In genomic region chr5:150190503-150190973, GRCh38 we compare ENCODE assay signal across 25 cellular contexts. TPM values are rescaled to one million over a fixed set of nuclear protein-coding genes. Genes with fewer than 3 reads are reported as not detected.
DNase-seq lines count a peak whose midpoint lies in the region; ATAC-seq and TF ChIP-seq lines count a peak whose summit lies in the region.
"Had no signal": no experiment of that assay in that cellular context is flagged by ENCODE, and none has a peak within 500 bp of the region (broad histone marks: within the 10 kb centered on the region; RNA-seq: fewer than 3 reads in every experiment).

No MANE protein-coding gene starts in this region.

- no peak for TF ChIP-seq CTCF in endodermal cell (conservative IDR thresholded peaks at IDR 0.05)

- no peak overlapping the region for H3K27ac Mint-ChIP-seq in endodermal cell
- no peak overlapping the region for H3K27ac Mint-ChIP-seq in stimulated activated memory B cell treated with anti-CD40 and anti-IgM and Interleukin-4, amounts not matched to agents 10 μg/mL and 1 μg/mL and 100 μg/mL, for 72 hours
- H3K27ac Mint-ChIP-seq: activated naive CD8-positive, alpha-beta T cell; stimulated activated naive CD8-positive, alpha-beta T cell treated with anti-CD3 and anti-CD28 coated beads, Interleukin-15, Interleukin-2, amounts not matched to agents 100 ng/mL and 50 ng/mL, for 24 hours had no signal

- no peak for DNase-seq in endodermal cell
- peak; percentile 11 for DNase-seq in kidney glomerular epithelial cell (lab: John Stamatoyannopoulos, UW)
- DNase-seq in retina = no peak
- DNase-seq in stimulated activated CD4-positive, alpha-beta T cell treated with anti-CD3 and anti-CD28 coated beads, Interleukin-2, amount 100 ng/mL, for 48 hours = no peak
- DNase-seq in T-helper 9 cell = no peak
- DNase-seq: activated CD4-positive, alpha-beta T cell treated with anti-CD3 and anti-CD28 coated beads, Interleukin-2, amount 50 U/mL, for 1 hour; effector CD4-positive, alpha-beta T cell; erythroblast; heart left ventricle; NCI-H1105; NCI-H2081; NCI-H345; OCI-M1; Right ventricle myocardium superior; tibial artery; WERI-Rb-1 had no signal

- H3K4me3 Mint-ChIP-seq in endodermal cell = no peak overlapping the region
- H3K4me3 Mint-ChIP-seq in stimulated activated memory B cell treated with anti-CD40 and anti-IgM and Interleukin-4, amounts not matched to agents 10 μg/mL and 1 μg/mL and 100 μg/mL, for 72 hours = no peak overlapping the region
- H3K4me3 Mint-ChIP-seq: activated naive CD8-positive, alpha-beta T cell; stimulated activated naive CD8-positive, alpha-beta T cell treated with anti-CD3 and anti-CD28 coated beads, Interleukin-15, Interleukin-2, amounts not matched to agents 100 ng/mL and 50 ng/mL, for 24 hours had no signal

- peaks cover 9% of the 10 kb centered on the region for H3K4me1 Mint-ChIP-seq in endodermal cell
- no peaks in the 10 kb centered on the region for H3K4me1 Mint-ChIP-seq in stimulated activated memory B cell treated with anti-CD40 and anti-IgM and Interleukin-4, amounts not matched to agents 10 μg/mL and 1 μg/mL and 100 μg/mL, for 72 hours

- no peaks in the 10 kb centered on the region for H3K36me3 ChIP-seq in HUES64 (ENCODE audit: insufficient read depth, low read length)
- H3K36me3 ChIP-seq in endodermal cell (ENCODE audit: control insufficient read depth, insufficient read depth, low read length) = no peaks in the 10 kb centered on the region
- H3K36me3 ChIP-seq: heart left ventricle, right atrium auricular region, tibial artery, WERI-Rb-1 had no signal

- H3K4me3 ChIP-seq in HUES64 (ENCODE audit: low read length) (peak overlapping the region; percentile 50), endodermal cell (ENCODE audit: low read length) (peak overlapping the region; percentile 41)

- peaks cover 78% of the 10 kb centered on the region for H3K27me3 ChIP-seq in HUES64 (ENCODE audit: insufficient read depth, low read length)
- H3K27me3 ChIP-seq in endodermal cell (ENCODE audit: control insufficient read depth, insufficient read depth, low read length, poor library complexity, severe bottlenecking) = peaks cover 77% of the 10 kb centered on the region
- H3K27me3 ChIP-seq: right atrium auricular region had no signal

- WGBS in HUES64 = 12% methylated on average over 15 of the region's 16 CpGs
- 40% methylated on average over 15 of the region's 16 CpGs; no CpG with 5 or more reads in 1 of the 2 experiments for WGBS in endodermal cell (ENCODE audit: insufficient coverage in 1 of 2, insufficient read length in 1 of 2), 2 experiments

- no peak overlapping the region for H3K9ac ChIP-seq in HUES64 (ENCODE audit: low read depth, low read length)
- no peak overlapping the region for H3K9ac ChIP-seq in endodermal cell (ENCODE audit: extremely low read depth, low read length, poor library complexity, severe bottlenecking)

- H3K9me3 Mint-ChIP-seq in endodermal cell = no peaks in the 10 kb centered on the region
- no peaks in the 10 kb centered on the region for H3K9me3 Mint-ChIP-seq in stimulated activated memory B cell treated with anti-CD40 and anti-IgM and Interleukin-4, amounts not matched to agents 10 μg/mL and 1 μg/mL and 100 μg/mL, for 72 hours
- H3K9me3 Mint-ChIP-seq: stimulated activated naive CD8-positive, alpha-beta T cell treated with anti-CD3 and anti-CD28 coated beads, Interleukin-15, Interleukin-2, amounts not matched to agents 100 ng/mL and 50 ng/mL, for 24 hours had no signal

- H3K27ac ChIP-seq in HUES64 (ENCODE audit: low read depth, low read length) (no peak overlapping the region), endodermal cell (ENCODE audit: low read depth, low read length) (no peak overlapping the region)
- H3K27ac ChIP-seq: heart left ventricle, right atrium auricular region, tibial artery, WERI-Rb-1 had no signal

- peak; percentile 10 for ATAC-seq in stimulated activated memory B cell treated with anti-CD40 and anti-IgM and Interleukin-4, amounts not matched to agents 10 μg/mL and 1 μg/mL and 100 μg/mL, for 72 hours
- ATAC-seq: HCT116 had no signal

- no peaks in the 10 kb centered on the region for H3K36me3 Mint-ChIP-seq in endodermal cell (ENCODE audit: low read depth)
- H3K36me3 Mint-ChIP-seq in stimulated activated memory B cell treated with anti-CD40 and anti-IgM and Interleukin-4, amounts not matched to agents 10 μg/mL and 1 μg/mL and 100 μg/mL, for 72 hours = no peaks in the 10 kb centered on the region
- H3K36me3 Mint-ChIP-seq: activated naive CD8-positive, alpha-beta T cell had no signal

- H3K9me3 ChIP-seq in HUES64 (ENCODE audit: insufficient read depth, low read depth, low read length) = no peaks in the 10 kb centered on the region
- H3K9me3 ChIP-seq in endodermal cell (ENCODE audit: control insufficient read depth, low read length) = no peaks in the 10 kb centered on the region
- H3K9me3 ChIP-seq: heart left ventricle, right atrium auricular region, tibial artery had no signal

- H3K27me3 Mint-ChIP-seq in endodermal cell (ENCODE audit: insufficient read depth) = peaks cover 91% of the 10 kb centered on the region
- peaks cover 74% of the 10 kb centered on the region for H3K27me3 Mint-ChIP-seq in stimulated activated memory B cell treated with anti-CD40 and anti-IgM and Interleukin-4, amounts not matched to agents 10 μg/mL and 1 μg/mL and 100 μg/mL, for 72 hours

- peaks cover 15% of the 10 kb centered on the region; the same call in 1 of the 2 replicates for H3K4me1 ChIP-seq in HUES64 (ENCODE audit: insufficient read depth, low read length)
- no peaks in the 10 kb centered on the region for H3K4me1 ChIP-seq in endodermal cell (ENCODE audit: control insufficient read depth, insufficient read depth, low read length)

RNA-seq across cellular contexts. Expression of gene SLC6A7, which starts 0.7 kb away (rescaled TPM):
- polyA plus RNA-seq in HUES64 (2013, experiment 1 of 2) = not detected
- not detected for polyA plus RNA-seq in HUES64 (2013, experiment 2 of 2)
- total RNA-seq in endodermal cell = not detected
- not detected for polyA plus RNA-seq in endodermal cell (2013, experiment 1 of 2)
- 0.08 TPM for polyA plus RNA-seq in endodermal cell (2013, experiment 2 of 2)
- total RNA-seq: heart left ventricle, kidney epithelial cell, M059J, osteocyte, right atrium auricular region, Right ventricle myocardium superior had no signal
- polyA plus RNA-seq: heart left ventricle had no signal

RNA-seq across cellular contexts. Expression of gene CDX1, which starts 24.0 kb away (rescaled TPM):
- polyA plus RNA-seq in HUES64 (2013, experiment 1 of 2) = 3.8 TPM
- 2.4 TPM for polyA plus RNA-seq in HUES64 (2013, experiment 2 of 2)
- not detected for total RNA-seq in endodermal cell
- polyA plus RNA-seq in endodermal cell (2013, experiment 1 of 2) = 0.28 TPM
- 0.33 TPM for polyA plus RNA-seq in endodermal cell (2013, experiment 2 of 2)
- total RNA-seq: M059J, right atrium auricular region, Right ventricle myocardium superior had no signal

RNA-seq across cellular contexts. Expression of gene PDGFRB, which starts 34.9 kb away (rescaled TPM):
- polyA plus RNA-seq in HUES64 (2013, experiment 1 of 2) = 9.3 TPM
- polyA plus RNA-seq in HUES64 (2013, experiment 2 of 2) = 16.0 TPM
- 1 to 10 TPM; 4.1 to 6.5 TPM for total RNA-seq in endodermal cell
- 18.6 TPM for polyA plus RNA-seq in endodermal cell (2013, experiment 1 of 2)
- 22.1 TPM for polyA plus RNA-seq in endodermal cell (2013, experiment 2 of 2)
